Comparison of ENCODE assay signal across 20 cellular contexts in the genomic region with DNA sequence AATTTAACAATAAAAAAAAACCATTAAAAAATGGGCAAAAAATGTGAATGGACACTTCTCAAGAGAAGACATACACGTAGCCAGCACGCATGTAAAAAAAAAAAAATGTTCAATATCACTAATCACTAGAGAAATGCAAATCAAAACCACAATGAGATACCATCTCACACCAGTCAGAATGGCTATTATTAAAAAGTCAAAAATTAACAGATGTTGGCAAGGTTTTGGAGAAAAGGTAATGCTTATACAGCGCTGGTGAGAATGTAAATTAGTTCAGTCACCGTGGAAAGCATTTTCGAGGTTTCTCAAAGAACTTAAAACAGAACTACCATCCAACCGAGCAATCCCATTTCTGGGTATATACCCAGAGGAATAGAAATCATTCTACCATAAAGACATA.
DNase-seq lines count a peak whose midpoint lies in the region; ATAC-seq, FAIRE-seq and TF ChIP-seq lines count a peak whose summit lies in the region.
"Had no signal": no experiment of that assay in that cellular context is flagged by ENCODE, and none has a peak within 500 bp of the region (broad histone marks: within the 10 kb centered on the region; RNA-seq: fewer than 3 reads in every experiment).

No MANE protein-coding gene starts in this region.

- no peak for FAIRE-seq in GM12878 (lab: Jason Lieb, UNC)
- FAIRE-seq: pancreas, urothelium cell line had no signal

- H3K27ac ChIP-seq in GM12878 (ENCODE audit: control insufficient read depth, insufficient read depth) = no peak overlapping the region
- H3K27ac ChIP-seq: cardiac muscle cell, GM23248, pancreas had no signal

- no peak overlapping the region for H3K4me2 ChIP-seq in GM12878 (ENCODE audit: control insufficient read depth, insufficient read depth)

- TF ChIP-seq CTCF in GM12878 (IDR thresholded peaks at IDR 0.05 in 2 of 3, conservative IDR thresholded peaks at IDR 0.05 in 1 of 3; ENCODE audit: control insufficient read depth in 2 of 3, extremely low read depth in 1 of 3, insufficient read depth in 1 of 3, low read depth in 3 of 3, low read length in 3 of 3) = no peak

- H3K4me3 ChIP-seq in GM12878 = no peak overlapping the region
- H3K4me3 ChIP-seq: cardiac muscle cell, GM23248, pancreas had no signal

- CTCF ChIA-PET in GM12878 (lab: Yijun Ruan, JAX) = interaction anchor here (0.6 kb wide), 1 partner anchor 785 kb away, joined by 3 read pairs; no protein-coding TSS in a partner anchor

- SMC1A ChIA-PET in GM12878 (lab: Charles Lee; ENCODE audit: uncharacterized antibody, unreplicated experiment) = no interaction called here

- DNase-seq in GM12878 (ENCODE audit: low read depth, low spot score) (no peak), NCI-H748 (lab: John Stamatoyannopoulos, UW; ENCODE audit: unreplicated experiment) (no peak), putamen (ENCODE audit: low spot score) (no peak)
- no peak for DNase-seq in activated naive CD4-positive, alpha-beta T cell treated with Interleukin-2 at 50 U/mL for 16 hours
- DNase-seq: activated CD4-positive, alpha-beta T cell treated with anti-CD3 and anti-CD28 coated beads, Interleukin-2, amount 10 ng/mL, durations not matched to agents 24 days and 14 days; activated naive CD8-positive, alpha-beta T cell treated with anti-CD3 and anti-CD28 coated beads, Interleukin-2, amount 50 U/mL, for 24 hours; activated T-cell treated with anti-CD3 and anti-CD28 coated beads for 4 hours; BE2C; effector CD8-positive, alpha-beta T cell; GM23248; hypothalamus; NCI-H2171 treated with DMSO at 0.1 percent for 48 hours; pancreas; T-helper 9 cell had no signal

- no peak for TF ChIP-seq EP300 in GM12878 (IDR thresholded peaks at IDR 0.05; ENCODE audit: borderline replicate concordance in 1 of 2, control insufficient read depth in 1 of 2, low read depth in 2 of 2, low read length in 2 of 2)

- no peaks in the 10 kb centered on the region for H3K4me1 ChIP-seq in GM12878 (ENCODE audit: control insufficient read depth, insufficient read depth, low read length)
- H3K4me1 ChIP-seq: BE2C, pancreas had no signal

- H3K9me3 ChIP-seq in GM12878 (replicated peaks; ENCODE audit: control insufficient read depth, insufficient read depth, low read length) = no peaks in the 10 kb centered on the region; the same call in 2 of the 3 replicates
- H3K9me3 ChIP-seq: BE2C, pancreas had no signal

- no peaks in the 10 kb centered on the region for H4K20me1 ChIP-seq in GM12878 (ENCODE audit: control insufficient read depth, insufficient read depth)

- no peaks in the 10 kb centered on the region for H3K27me3 ChIP-seq in GM12878 (replicated peaks in 1 of 2; ENCODE audit: control insufficient read depth in 2 of 2, insufficient read depth in 2 of 2, low read length in 1 of 2)
- H3K27me3 ChIP-seq: BE2C, cardiac muscle cell, pancreas had no signal

- intact Hi-C loops in GM12878 (cut with micrococcal nuclease; ENCODE audit: unreplicated experiment) = no loop called here

- H2AFZ ChIP-seq in GM12878 (ENCODE audit: control insufficient read depth, low read depth, low read length) = no peak overlapping the region
- H2AFZ ChIP-seq: GM23248 had no signal

- 2% methylated on average over 6 of the region's 6 CpGs for WGBS in GM12878 (ENCODE audit: insufficient coverage, insufficient replicate concordance, low lambda C conversion rate, missing lambda C conversion rate)

- POLR2A ChIA-PET in GM12878 (lab: Charles Lee) = no interaction called here

- H3K79me2 ChIP-seq in GM12878 (ENCODE audit: control insufficient read depth, insufficient read depth, low read length) = no peaks in the 10 kb centered on the region

- RAD21 ChIA-PET in GM12878 (lab: Charles Lee; ENCODE audit: unreplicated experiment) = no interaction called here

- peak; percentile 93 for ATAC-seq in GM18907 (IDR thresholded peaks at IDR 0.05; ENCODE audit: unreplicated experiment)
- peak; percentile 76 for ATAC-seq in GM21737 (IDR thresholded peaks at IDR 0.05; ENCODE audit: unreplicated experiment)
- ATAC-seq in HG03175 (IDR thresholded peaks at IDR 0.05; ENCODE audit: unreplicated experiment) = peak; percentile 71
- peak; percentile 44 for ATAC-seq in GM12878
- ATAC-seq in HG02870 (IDR thresholded peaks at IDR 0.05; ENCODE audit: unreplicated experiment) = no peak
- ATAC-seq: activated naive CD8-positive, alpha-beta T cell treated with anti-CD3 and anti-CD28 coated beads, Interleukin-2, amount 50 U/mL, for 24 hours; pancreas had no signal

- BruUV-seq in GM12878 (replicated peaks; lab: Mats Ljungman, UMichigan) = no TSS peak

- no peak for TF ChIP-seq RAD21 in GM12878 (IDR thresholded peaks at IDR 0.05; ENCODE audit: insufficient read depth, low read depth, low read length)

- in situ Hi-C loops in GM12878 (cut with MboI) = loop anchor here (25.0 kb wide), 1 partner anchor 1816 kb away; no protein-coding TSS in a partner anchor

- H3K9ac ChIP-seq in GM12878 (ENCODE audit: control insufficient read depth, insufficient read depth, low read length) = no peak overlapping the region
- H3K9ac ChIP-seq: GM23248 had no signal

- no peak for TF ChIP-seq POLR2A in GM12878 (IDR thresholded peaks at IDR 0.05; ENCODE audit: low read depth, low read length)

- no peaks in the 10 kb centered on the region for H3K36me3 ChIP-seq in GM12878 (ENCODE audit: control insufficient read depth in 2 of 2, insufficient read depth in 2 of 2, low read length in 1 of 2)
- H3K36me3 ChIP-seq: BE2C, cardiac muscle cell, pancreas had no signal

TF ChIP-seq in GM12878, 131 proteins besides CTCF, POLR2A, EP300 and RAD21:
- TF ChIP-seq MEF2B (IDR thresholded peaks at IDR 0.05; ENCODE audit: partially characterized antibody, poor library complexity, severe bottlenecking) (no peak), DPF2 (IDR thresholded peaks at IDR 0.05) (no peak), BMI1 (IDR thresholded peaks at IDR 0.05; ENCODE audit: borderline replicate concordance) (no peak), CHD1 (IDR thresholded peaks at IDR 0.05; ENCODE audit: low read depth, low read length) (no peak), SREBF1 (IDR thresholded peaks at IDR 0.05; ENCODE audit: low read length) (no peak), MEF2A (IDR thresholded peaks at IDR 0.05; ENCODE audit: insufficient read depth, low read depth, low read length) (no peak), ZBTB11 (CRISPR knock-in tag; IDR thresholded peaks at IDR 0.05) (no peak), CHD4 (IDR thresholded peaks at IDR 0.05) (no peak)
